In genomic region chr11:57405271-57405890, GRCh38 we compare ENCODE assay signal across 13 cellular contexts. TPM values are rescaled to one million over a fixed set of nuclear protein-coding genes. Genes with fewer than 3 reads are reported as not detected.
DNase-seq lines count a peak whose midpoint lies in the region; ATAC-seq and TF ChIP-seq lines count a peak whose summit lies in the region.
"Had no signal": no experiment of that assay in that cellular context is flagged by ENCODE, and none has a peak within 500 bp of the region (broad histone marks: within the 10 kb centered on the region; RNA-seq: fewer than 3 reads in every experiment).

No MANE protein-coding gene starts in this region.

- no peak overlapping the region for H3K27ac ChIP-seq in upper lobe of right lung
- no peak overlapping the region for H3K27ac ChIP-seq in Karpas-422 (ENCODE audit: low read length)
- H3K27ac ChIP-seq: C4-2B, WERI-Rb-1 had no signal

- POLR2A ChIA-PET in activated CD8-positive, alpha-beta T cell treated with anti-CD3 and anti-CD28 coated beads, Interleukin-2, amount 10 ng/mL, durations not matched to agents 7 days and 5 days (lab: Charles Lee) = interaction anchor here (1.1 kb wide), 1 partner anchor 13 kb away, joined by 5 read pairs; no protein-coding TSS in a partner anchor

- peaks cover 29% of the 10 kb centered on the region for H3K4me1 Mint-ChIP-seq in activated CD8-positive, alpha-beta T cell treated with anti-CD3 and anti-CD28 coated beads, Interleukin-2, amount 10 ng/mL, durations not matched to agents 7 days and 5 days (ENCODE audit: low read depth)
- H3K4me1 Mint-ChIP-seq in HFFc6 (ENCODE audit: low read depth) = peaks cover 13% of the 10 kb centered on the region

- H3K9me3 ChIP-seq in upper lobe of right lung = no peaks in the 10 kb centered on the region
- H3K9me3 ChIP-seq in Karpas-422 (ENCODE audit: low read length) = no peaks in the 10 kb centered on the region
- H3K9me3 ChIP-seq: SK-N-SH, uterus had no signal

- H4K20me1 ChIP-seq in Karpas-422 (ENCODE audit: insufficient read depth, low read depth, low read length) = peaks cover 8% of the 10 kb centered on the region; the same call in 1 of the 2 replicates

- DNase-seq in stimulated activated CD4-positive, alpha-beta T cell treated with anti-CD3 and anti-CD28 coated beads, Interleukin-15, amount 100 ng/mL, for 24 hours = peak; percentile 39
- no peak for DNase-seq in stimulated activated CD4-positive, alpha-beta T cell treated with anti-CD3 and anti-CD28 coated beads, Interleukin-12 subunit alpha, Interleukin-12 subunit beta, amount 100 ng/mL, for 4 hours
- no peak for DNase-seq in activated CD8-positive, alpha-beta T cell treated with anti-CD3 and anti-CD28 coated beads, Interleukin-2, amount 10 ng/mL, durations not matched to agents 7 days and 5 days
- peak; percentile 24 for DNase-seq in left cardiac atrium
- no peak for DNase-seq in upper lobe of right lung
- DNase-seq in RKO (ENCODE audit: low spot score) = no peak
- DNase-seq in Karpas-422 = no peak
- DNase-seq in HFFc6 = no peak
- DNase-seq: SK-N-SH, uterus, WERI-Rb-1 had no signal

- H3K9me3 Mint-ChIP-seq in activated CD8-positive, alpha-beta T cell treated with anti-CD3 and anti-CD28 coated beads, Interleukin-2, amount 10 ng/mL, durations not matched to agents 7 days and 5 days (ENCODE audit: insufficient read depth) = no peaks in the 10 kb centered on the region
- H3K9me3 Mint-ChIP-seq in HFFc6 = no peaks in the 10 kb centered on the region

- no peak overlapping the region for H3K4me3 Mint-ChIP-seq in activated CD8-positive, alpha-beta T cell treated with anti-CD3 and anti-CD28 coated beads, Interleukin-2, amount 10 ng/mL, durations not matched to agents 7 days and 5 days
- H3K4me3 Mint-ChIP-seq in HFFc6 = no peak overlapping the region

- no peak overlapping the region for H3K4me2 ChIP-seq in Karpas-422 (ENCODE audit: low read depth, low read length, poor library complexity, severe bottlenecking)
- H3K4me2 ChIP-seq: SK-N-SH had no signal

- intact Hi-C loops in left cardiac atrium (cut with DNase I) (no loop called here), upper lobe of right lung (cut with DNase I) (no loop called here)

- H3K4me1 ChIP-seq in upper lobe of right lung (peaks cover 21% of the 10 kb centered on the region), Karpas-422 (ENCODE audit: low read length) (no peaks in the 10 kb centered on the region)
- H3K4me1 ChIP-seq: uterus had no signal

- H3K27ac Mint-ChIP-seq in activated CD8-positive, alpha-beta T cell treated with anti-CD3 and anti-CD28 coated beads, Interleukin-2, amount 10 ng/mL, durations not matched to agents 7 days and 5 days = peak overlapping the region; percentile 31
- no peak overlapping the region for H3K27ac Mint-ChIP-seq in HFFc6

- no peak overlapping the region for H3K9ac ChIP-seq in Karpas-422 (ENCODE audit: low read length)
- H3K9ac ChIP-seq: SK-N-SH had no signal

- H3K36me3 ChIP-seq in upper lobe of right lung (peaks cover 36% of the 10 kb centered on the region), Karpas-422 (ENCODE audit: insufficient read depth, low read length) (peaks cover 36% of the 10 kb centered on the region)
- H3K36me3 ChIP-seq: uterus, WERI-Rb-1 had no signal

- TF ChIP-seq CTCF in upper lobe of right lung (IDR thresholded peaks at IDR 0.05) (no peak), HFFc6 (IDR thresholded peaks at IDR 0.05) (no peak)

- no peaks in the 10 kb centered on the region for H3K27me3 Mint-ChIP-seq in activated CD8-positive, alpha-beta T cell treated with anti-CD3 and anti-CD28 coated beads, Interleukin-2, amount 10 ng/mL, durations not matched to agents 7 days and 5 days (ENCODE audit: low read depth)
- H3K27me3 Mint-ChIP-seq in HFFc6 (ENCODE audit: insufficient read depth) = peaks cover 17% of the 10 kb centered on the region

- H3K4me3 ChIP-seq in upper lobe of right lung = no peak overlapping the region
- no peak overlapping the region for H3K4me3 ChIP-seq in Karpas-422 (ENCODE audit: low read length)
- H3K4me3 ChIP-seq: uterus had no signal

- peaks cover 51% of the 10 kb centered on the region for H3K36me3 Mint-ChIP-seq in activated CD8-positive, alpha-beta T cell treated with anti-CD3 and anti-CD28 coated beads, Interleukin-2, amount 10 ng/mL, durations not matched to agents 7 days and 5 days (ENCODE audit: low read depth)
- no peaks in the 10 kb centered on the region; the same call in 1 of the 2 replicates for H3K36me3 Mint-ChIP-seq in HFFc6 (ENCODE audit: low read depth)

- no peaks in the 10 kb centered on the region for H3K9me2 ChIP-seq in Karpas-422 (replicated peaks; ENCODE audit: insufficient read depth, low read length)
- H3K9me2 ChIP-seq: SK-N-SH had no signal

- no peaks in the 10 kb centered on the region for H3K27me3 ChIP-seq in upper lobe of right lung
- no peaks in the 10 kb centered on the region for H3K27me3 ChIP-seq in Karpas-422 (ENCODE audit: low read length)
- H3K27me3 ChIP-seq: uterus had no signal

- H2AFZ ChIP-seq in Karpas-422 (ENCODE audit: low read length) = no peak overlapping the region

- CTCF ChIA-PET in activated CD8-positive, alpha-beta T cell treated with anti-CD3 and anti-CD28 coated beads, Interleukin-2, amount 10 ng/mL, durations not matched to agents 7 days and 5 days (lab: Charles Lee) = interaction anchor here (1.2 kb wide), 1 partner anchor 52 kb away, joined by 4 read pairs; no protein-coding TSS in a partner anchor

- no peaks in the 10 kb centered on the region for H3K79me2 ChIP-seq in Karpas-422 (ENCODE audit: low read length)

- ATAC-seq in activated CD8-positive, alpha-beta T cell treated with anti-CD3 and anti-CD28 coated beads, Interleukin-2, amount 10 ng/mL, durations not matched to agents 7 days and 5 days = no peak
- ATAC-seq in left cardiac atrium (peak in 1 of 2 donors; percentile 24), upper lobe of right lung (peak; percentile 34)

RNA-seq across cellular contexts. Expression of gene PRG2, which starts 14.9 kb away (rescaled TPM):
- total RNA-seq in activated CD8-positive, alpha-beta T cell treated with anti-CD3 and anti-CD28 coated beads, Interleukin-2, amount 10 ng/mL, durations not matched to agents 7 days and 5 days = under 1 TPM in 1 of 2 experiments, not detected in 1; 0.26 TPM
- total RNA-seq in left cardiac atrium = not detected
- total RNA-seq in upper lobe of right lung = not detected
- not detected in 2 replicates for total RNA-seq in Karpas-422 (2014; rRNA removed; shearing (Covaris generic); ENCODE audit: low replicate concordance)
- total RNA-seq in HFFc6 (2021; fragmentation: NEBNext Ultra II Directional; extraction: Animal tissue kit (Norgen Biotek cat#: 25700)) = not detected

RNA-seq across cellular contexts. Expression of gene SLC43A3, which starts 21.5 kb away (rescaled TPM):
- 100 to 1,000 TPM; 103 to 120 TPM for total RNA-seq in activated CD8-positive, alpha-beta T cell treated with anti-CD3 and anti-CD28 coated beads, Interleukin-2, amount 10 ng/mL, durations not matched to agents 7 days and 5 days
- 10 to 100 TPM; 39.3 to 46.7 TPM for total RNA-seq in left cardiac atrium
- total RNA-seq in upper lobe of right lung = 117 TPM
- total RNA-seq in Karpas-422 (2014; rRNA removed; shearing (Covaris generic); ENCODE audit: low replicate concordance) = 56.6 and 69.3 TPM in 2 replicates
- 10 to 100 TPM in 4 of 6 experiments, 1 to 10 TPM in 2; 2.1 to 18.7 (median 15.8) TPM for total RNA-seq in HFFc6 (2021; fragmentation: NEBNext Ultra II Directional; extraction: Animal tissue kit (Norgen Biotek cat#: 25700))

RNA-seq across cellular contexts. Expression of gene PRG3, which starts 24.4 kb away (rescaled TPM):
- not detected for total RNA-seq in activated CD8-positive, alpha-beta T cell treated with anti-CD3 and anti-CD28 coated beads, Interleukin-2, amount 10 ng/mL, durations not matched to agents 7 days and 5 days
- total RNA-seq in left cardiac atrium = not detected
- not detected for total RNA-seq in upper lobe of right lung
- total RNA-seq in Karpas-422 (2014; rRNA removed; shearing (Covaris generic); ENCODE audit: low replicate concordance) = not detected in 2 replicates
- not detected for total RNA-seq in HFFc6 (2021; fragmentation: NEBNext Ultra II Directional; extraction: Animal tissue kit (Norgen Biotek cat#: 25700))
- total RNA-seq: pulmonary artery endothelial cell, uterus had no signal

RNA-seq across cellular contexts. Expression of gene RTN4RL2, which starts 54.9 kb away (rescaled TPM):
- under 1 TPM; 0.47 to 0.57 TPM for total RNA-seq in activated CD8-positive, alpha-beta T cell treated with anti-CD3 and anti-CD28 coated beads, Interleukin-2, amount 10 ng/mL, durations not matched to agents 7 days and 5 days
- total RNA-seq in left cardiac atrium = 1 to 10 TPM; 1.9 to 2.4 TPM
- 3.2 TPM for total RNA-seq in upper lobe of right lung
- total RNA-seq in Karpas-422 (2014; rRNA removed; shearing (Covaris generic); ENCODE audit: low replicate concordance) = 0.07 TPM in 1 of 2 replicates, not detected in the other
- under 1 TPM; 0.09 to 0.66 (median 0.35) TPM for total RNA-seq in HFFc6 (2021; fragmentation: NEBNext Ultra II Directional; extraction: Animal tissue kit (Norgen Biotek cat#: 25700))

Comparison
In these comparisons a context has a peak if more than half of its experiments do, and no peak if none do; other contexts are left out.
1. DNase-seq: peak in stimulated activated CD4-positive, alpha-beta T cell treated with anti-CD3 and anti-CD28 coated beads, Interleukin-15, amount 100 ng/mL, for 24 hours (single experiment) and left cardiac atrium (single experiment); none in stimulated activated CD4-positive, alpha-beta T cell treated with anti-CD3 and anti-CD28 coated beads, Interleukin-12 subunit alpha, Interleukin-12 subunit beta, amount 100 ng/mL, for 4 hours (single experiment), activated CD8-positive, alpha-beta T cell treated with anti-CD3 and anti-CD28 coated beads, Interleukin-2, amount 10 ng/mL, durations not matched to agents 7 days and 5 days (single experiment), upper lobe of right lung (single experiment), RKO (single experiment), Karpas-422 (single experiment) and HFFc6 (single experiment).